8 cellular contexts compared by ENCODE assay signal in the genomic region with DNA sequence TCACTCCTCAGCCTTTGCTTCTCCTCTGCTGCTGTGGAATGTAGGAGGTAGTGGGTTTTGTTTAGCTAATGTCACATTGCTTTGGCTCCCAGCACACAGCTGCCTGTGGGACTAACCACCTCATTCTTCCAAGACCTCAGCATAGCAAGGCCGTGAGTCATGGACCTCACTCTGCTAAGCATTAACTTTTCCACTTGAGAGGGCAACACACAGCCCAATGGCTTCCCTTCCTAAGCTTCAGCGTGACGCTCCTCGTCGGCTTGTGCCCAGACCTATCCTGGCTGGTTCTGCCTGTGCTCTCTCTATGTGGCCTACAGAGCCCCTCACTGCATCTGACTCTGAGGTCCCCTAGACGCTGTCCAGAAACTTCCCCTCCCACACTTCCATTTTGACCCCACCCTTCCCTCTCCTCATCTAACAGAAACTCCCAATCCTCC. TPM values are rescaled to one million over a fixed set of nuclear protein-coding genes. Genes with fewer than 3 reads are reported as not detected.
DNase-seq lines count a peak whose midpoint lies in the region; ATAC-seq and TF ChIP-seq lines count a peak whose summit lies in the region.

No MANE protein-coding gene starts in this region.

- H3K4me1 Mint-ChIP-seq in stimulated activated naive CD8-positive, alpha-beta T cell treated with anti-CD3 and anti-CD28 coated beads, Interleukin-15, Interleukin-2, amounts not matched to agents 100 ng/mL and 50 ng/mL, for 24 hours (ENCODE audit: low read depth): peaks cover 28% of the 10 kb centered on the region

- no peak overlapping the region for H3K9ac ChIP-seq in MM.1S (ENCODE audit: low read length)

- peak overlapping the region; percentile 86 to 96 for H3K27ac ChIP-seq in ascending aorta
- no peak overlapping the region for H3K27ac ChIP-seq in MM.1S (ENCODE audit: low read length)

- no peak overlapping the region for H3K4me3 Mint-ChIP-seq in stimulated activated naive CD8-positive, alpha-beta T cell treated with anti-CD3 and anti-CD28 coated beads, Interleukin-15, Interleukin-2, amounts not matched to agents 100 ng/mL and 50 ng/mL, for 24 hours

- H3K79me2 ChIP-seq in MM.1S (ENCODE audit: low read length): no peaks in the 10 kb centered on the region

- H3K4me3 ChIP-seq in ascending aorta: peak overlapping the region in 1 of 2 donors; percentile 8
- H3K4me3 ChIP-seq in MM.1S (ENCODE audit: low read length): no peak overlapping the region

- H3K9me3 ChIP-seq in ascending aorta (no peaks in the 10 kb centered on the region), MM.1S (replicated peaks; ENCODE audit: insufficient read depth, low read length) (no peaks in the 10 kb centered on the region)

- H3K9me3 Mint-ChIP-seq in stimulated activated naive CD8-positive, alpha-beta T cell treated with anti-CD3 and anti-CD28 coated beads, Interleukin-15, Interleukin-2, amounts not matched to agents 100 ng/mL and 50 ng/mL, for 24 hours: no peaks in the 10 kb centered on the region

- peaks cover 17 to 58% of the 10 kb centered on the region in 2 donors for H3K4me1 ChIP-seq in ascending aorta
- H3K4me1 ChIP-seq in MM.1S (ENCODE audit: low read length): no peaks in the 10 kb centered on the region

- intact Hi-C loops in ascending aorta (cut with DNase I): loop anchor here (1.0 to 2.0 kb wide), 2 partner anchors 14 to 22 kb away; no protein-coding TSS in a partner anchor

- peak overlapping the region; percentile 36 for H3K27ac Mint-ChIP-seq in stimulated activated naive CD8-positive, alpha-beta T cell treated with anti-CD3 and anti-CD28 coated beads, Interleukin-15, Interleukin-2, amounts not matched to agents 100 ng/mL and 50 ng/mL, for 24 hours

- H4K20me1 ChIP-seq in MM.1S (ENCODE audit: insufficient read depth, low read length): no peaks in the 10 kb centered on the region

- H3K27me3 Mint-ChIP-seq in stimulated activated naive CD8-positive, alpha-beta T cell treated with anti-CD3 and anti-CD28 coated beads, Interleukin-15, Interleukin-2, amounts not matched to agents 100 ng/mL and 50 ng/mL, for 24 hours: peaks cover 5% of the 10 kb centered on the region

- no peaks in the 10 kb centered on the region for H3K9me2 ChIP-seq in MM.1S (replicated peaks; ENCODE audit: insufficient read depth, low read length)

- H3F3A ChIP-seq in MM.1S (ENCODE audit: insufficient read depth, low read length): no peaks in the 10 kb centered on the region

- peaks cover 15 to 16% of the 10 kb centered on the region in 2 donors for H3K36me3 ChIP-seq in ascending aorta
- no peaks in the 10 kb centered on the region for H3K36me3 ChIP-seq in MM.1S (replicated peaks; ENCODE audit: insufficient read depth, low read length)

- H3K27me3 ChIP-seq in ascending aorta: no peaks in the 10 kb centered on the region
- no peaks in the 10 kb centered on the region for H3K27me3 ChIP-seq in MM.1S (replicated peaks; ENCODE audit: insufficient read depth, low read length)

- no peak overlapping the region for H2AFZ ChIP-seq in MM.1S (ENCODE audit: low read length)

- no peak overlapping the region for H3K4me2 ChIP-seq in MM.1S (ENCODE audit: low read depth, low read length)

- DNase-seq in HT-29 (ENCODE audit: low spot score) (peak; percentile 95), ascending aorta (ENCODE audit: low spot score in 2 of 2) (peak; percentile 81 to 96), iPS-NIHi7 (ENCODE audit: extremely low spot score) (peak; percentile 70), MM.1S (no peak), inferior parietal cortex (ENCODE audit: extremely low spot score) (no peak), NCI-H2081 treated with DMSO at 0.1 percent for 48 hours (lab: John Stamatoyannopoulos, UW) (no peak)

- no peak for ATAC-seq in GM21423 (IDR thresholded peaks at IDR 0.05; ENCODE audit: unreplicated experiment)

- no peak for TF ChIP-seq CTCF in ascending aorta (IDR thresholded peaks at IDR 0.05)
- TF ChIP-seq CTCF in MM.1S (IDR thresholded peaks at IDR 0.05; ENCODE audit: low read length): no peak

- peaks cover 20% of the 10 kb centered on the region for H3K36me3 Mint-ChIP-seq in stimulated activated naive CD8-positive, alpha-beta T cell treated with anti-CD3 and anti-CD28 coated beads, Interleukin-15, Interleukin-2, amounts not matched to agents 100 ng/mL and 50 ng/mL, for 24 hours (ENCODE audit: low read depth)

RNA-seq across cellular contexts. Expression of a gene that starts 23.3 kb away (rescaled TPM):
- total RNA-seq in HT-29 (2014; rRNA removed; shearing (Covaris generic)): 16.1 and 19.2 TPM in 2 replicates
- 68.2 TPM for total RNA-seq in ascending aorta

RNA-seq across cellular contexts. Expression of a gene that starts 37.6 kb away (rescaled TPM):
- total RNA-seq in HT-29 (2014; rRNA removed; shearing (Covaris generic)): 38.1 and 42.0 TPM in 2 replicates
- not detected for total RNA-seq in ascending aorta

Comparison
In these comparisons a context has a peak if more than half of its experiments do, and no peak if none do; other contexts are left out.
1. DNase-seq: peak in HT-29 (single experiment), ascending aorta (2 of 2) and iPS-NIHi7 (single experiment); none in MM.1S (single experiment), inferior parietal cortex (single experiment) and NCI-H2081 treated with DMSO at 0.1 percent for 48 hours (single experiment).
2. RNA of a gene that starts 37.6 kb away (total RNA-seq): 38.1 to 42.0 TPM in HT-29; not detected in ascending aorta (single experiment); every median in the first group is over 10 times any median in the second.